In genomic region chr1:30407030-30407861, GRCh38 we compare ENCODE assay signal across 15 cellular contexts.
DNase-seq lines count a peak whose midpoint lies in the region; ATAC-seq and FAIRE-seq lines count a peak whose summit lies in the region.
"Had no signal": no experiment of that assay in that cellular context is flagged by ENCODE, and none has a peak within 500 bp of the region (broad histone marks: within the 10 kb centered on the region; RNA-seq: fewer than 3 reads in every experiment).

No MANE protein-coding gene starts in this region.

- FAIRE-seq in RCC 7860 (lab: Jason Lieb, UNC) = no peak
- FAIRE-seq: H1 had no signal

- intact Hi-C loops in cardiac septum (cut with DNase I) = no loop called here
- intact Hi-C loops in Right ventricle myocardium superior (cut with DNase I) = no loop called here

- ATAC-seq in Right ventricle myocardium superior (ENCODE audit: poor library complexity) (no peak), left lobe of liver (no peak), GM18870 (IDR thresholded peaks at IDR 0.05; ENCODE audit: unreplicated experiment) (no peak), HG03378 (IDR thresholded peaks at IDR 0.05; ENCODE audit: unreplicated experiment) (no peak)

- DNase-seq in cardiac septum (ENCODE audit: low spot score) (peak; percentile 17), Right ventricle myocardium superior (no peak), RCC 7860 (ENCODE audit: low spot score) (peak; percentile 66), left lobe of liver (ENCODE audit: low spot score) (peak; percentile 38), ureter (ENCODE audit: low spot score) (peak; percentile 36)
- no peak for DNase-seq in NK-92 treated with Interleukin-12 subunit alpha and Interleukin-12 subunit beta, amount 100 ng/mL, for 24 hours (lab: John Stamatoyannopoulos, UW)
- DNase-seq: activated CD4-positive, alpha-beta T cell treated with anti-CD3 and anti-CD28 coated beads, Interleukin-2, amount 50 U/mL, for 1 hour; Calu3; NCI-H146; NCI-H510A; stimulated activated CD4-positive, alpha-beta T cell treated with anti-CD3 and anti-CD28 coated beads, Interleukin-1b, Interleukin-23, amount 100 ng/mL, for 48 hours; substantia nigra had no signal

Comparison
In these comparisons a context has a peak if more than half of its experiments do, and no peak if none do; other contexts are left out.
1. DNase-seq: peak in cardiac septum (single experiment), RCC 7860 (single experiment), left lobe of liver (single experiment) and ureter (single experiment); none in Right ventricle myocardium superior (single experiment) and NK-92 treated with Interleukin-12 subunit alpha and Interleukin-12 subunit beta, amount 100 ng/mL, for 24 hours (single experiment).